ENCODE assay signal across 10 cellular contexts in the genomic region with DNA sequence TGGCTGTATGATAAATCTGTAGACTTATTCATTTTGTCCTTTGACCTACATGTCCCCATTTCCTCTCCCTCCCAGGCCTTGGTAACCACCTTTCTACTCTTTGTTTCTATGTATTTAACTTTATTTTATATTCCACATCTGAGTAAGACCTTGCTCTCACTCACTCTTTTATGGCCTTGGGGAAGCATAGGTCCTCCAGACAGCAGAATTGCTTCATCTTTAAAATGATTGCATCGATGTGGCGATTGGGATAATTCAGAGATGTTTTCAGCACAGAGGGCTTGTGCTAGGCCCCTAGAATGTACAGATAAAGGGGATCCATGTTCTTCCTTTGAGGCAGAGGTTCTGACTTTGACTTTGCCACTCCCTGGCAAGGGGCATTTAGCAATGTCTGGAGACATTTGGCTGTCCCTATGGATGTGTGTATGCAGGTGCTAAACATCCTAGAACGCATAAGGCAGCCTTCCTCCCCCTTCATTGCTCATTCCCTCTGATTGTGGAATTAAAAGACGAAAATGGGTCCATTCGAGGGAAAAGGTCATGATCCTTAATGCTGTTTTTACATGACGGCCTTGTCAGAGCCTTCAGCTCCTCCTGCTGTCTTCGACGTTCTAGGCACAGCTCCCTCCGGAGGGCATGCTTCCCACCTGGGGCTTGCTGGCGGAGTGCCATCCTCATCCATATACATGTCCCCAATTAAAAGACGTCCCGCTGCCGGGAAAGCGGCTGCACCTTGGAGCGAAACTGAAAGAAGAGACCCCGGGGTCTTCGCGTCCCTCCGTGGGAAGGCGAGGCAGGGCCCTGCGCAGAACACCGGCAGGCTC. TPM values are rescaled to one million over a fixed set of nuclear protein-coding genes. Genes with fewer than 3 reads are reported as not detected.
DNase-seq lines count a peak whose midpoint lies in the region; ATAC-seq and TF ChIP-seq lines count a peak whose summit lies in the region.
"Had no signal": no experiment of that assay in that cellular context is flagged by ENCODE, and none has a peak within 500 bp of the region (broad histone marks: within the 10 kb centered on the region; RNA-seq: fewer than 3 reads in every experiment).

No MANE protein-coding gene starts in this region.

- H3K27ac ChIP-seq in VCaP (peak overlapping the region; percentile 69), iPS-20b (ENCODE audit: low read length) (no peak overlapping the region), thoracic aorta (no peak overlapping the region)

- H3K36me3 ChIP-seq in iPS-20b (ENCODE audit: insufficient read depth, low read depth, low read length) (no peaks in the 10 kb centered on the region), thoracic aorta (no peaks in the 10 kb centered on the region)

- intact Hi-C loops in posterior vena cava (cut with DNase I), result no loop called here

- peak; percentile 17 to 64 (median 44) for DNase-seq in NCI-H1417 (lab: John Stamatoyannopoulos, UW)
- DNase-seq in NCI-H1417 treated with DMSO at 0.1 percent for 48 hours (lab: John Stamatoyannopoulos, UW), result no peak
- DNase-seq in thoracic aorta (ENCODE audit: low spot score), result no peak
- DNase-seq in ecto neural progenitor cell (ENCODE audit: low spot score), result no peak
- DNase-seq in posterior vena cava (ENCODE audit: low spot score), result no peak
- DNase-seq: naive B cell had no signal

- no peaks in the 10 kb centered on the region for H3K9me3 ChIP-seq in iPS-20b (ENCODE audit: insufficient read depth, low read depth, low read length)
- no peaks in the 10 kb centered on the region for H3K9me3 ChIP-seq in thoracic aorta

- H3K9ac ChIP-seq in iPS-20b (ENCODE audit: low read depth, low read length), result peak overlapping the region; percentile 21; the same call in 1 of the 2 replicates

- 0 out of 2 replicates have a peak, but pooled peaks cover 3% of the 10 kb centered on the region for H3K4me1 ChIP-seq in iPS-20b (ENCODE audit: insufficient read depth, low read length)
- peaks cover 4 to 6% of the 10 kb centered on the region in 2 donors for H3K4me1 ChIP-seq in thoracic aorta (ENCODE audit: control insufficient read depth in 1 of 2, low read depth in 2 of 2)

- ATAC-seq in thoracic aorta (ENCODE audit: insufficient number of reproducible peaks, low FRiP score, low read depth) (no peak), GM21529 (IDR thresholded peaks at IDR 0.05; ENCODE audit: unreplicated experiment) (no peak)

- peak overlapping the region; percentile 70 for H3K4me3 ChIP-seq in iPS-20b (ENCODE audit: low read length)
- H3K4me3 ChIP-seq in thoracic aorta, result peak overlapping the region; percentile 80

- H3K27me3 ChIP-seq in iPS-20b (ENCODE audit: insufficient read depth, low read length) (peaks cover 48% of the 10 kb centered on the region), thoracic aorta (replicated peaks; ENCODE audit: insufficient read depth) (no peaks in the 10 kb centered on the region)

- TF ChIP-seq CTCF in VCaP (conservative IDR thresholded peaks at IDR 0.05) (no peak), thoracic aorta (IDR thresholded peaks at IDR 0.05) (no peak)

RNA-seq across cellular contexts. Expression of a gene that starts 1.1 kb away (rescaled TPM):
- total RNA-seq in thoracic aorta, result 1 to 10 TPM; 1.9 to 2.7 TPM
- total RNA-seq in posterior vena cava, result under 1 TPM in 1 of 2 donors, not detected in 1; 0.37 TPM
- total RNA-seq: B cell had no signal

Comparison
In these comparisons a context has a peak if more than half of its experiments do, and no peak if none do; other contexts are left out.
1. DNase-seq: peak in NCI-H1417 (3 of 3); none in NCI-H1417 treated with DMSO at 0.1 percent for 48 hours (single experiment), thoracic aorta (single experiment), ecto neural progenitor cell (single experiment) and posterior vena cava (single experiment).